Comparison of ENCODE assay signal across 9 cellular contexts in the genomic region with DNA sequence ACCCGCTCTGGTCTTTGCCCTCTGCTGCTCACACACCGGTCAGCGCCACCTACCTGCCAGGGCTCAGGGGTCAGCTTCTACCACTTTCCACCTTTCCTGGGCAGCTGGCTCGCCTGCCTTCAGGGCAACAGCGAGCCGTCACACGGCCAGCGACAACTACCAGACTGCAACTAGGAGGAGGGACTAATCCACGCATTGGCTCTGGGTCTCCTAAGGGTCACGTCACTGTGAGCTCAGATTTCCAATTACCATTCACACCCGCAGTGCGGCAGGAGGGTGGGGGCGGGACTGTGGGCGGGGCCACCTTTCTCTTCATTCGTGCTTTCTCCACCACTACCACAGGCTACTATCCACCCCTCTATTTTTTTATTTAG. TPM values are rescaled to one million over a fixed set of nuclear protein-coding genes. Genes with fewer than 3 reads are reported as not detected.
DNase-seq lines count a peak whose midpoint lies in the region; ATAC-seq and TF ChIP-seq lines count a peak whose summit lies in the region.
"Had no signal": no experiment of that assay in that cellular context is flagged by ENCODE, and none has a peak within 500 bp of the region (broad histone marks: within the 10 kb centered on the region; RNA-seq: fewer than 3 reads in every experiment).

Gene BEX5, minus strand, starts transcription at position 172 of the 374 bp plus-strand sequence. CDS start 1,712 bp downstream, outside the sequence.

- DNase-seq in HEK293T (ENCODE audit: extremely low spot score) (peak; percentile 81), NCI-H1436 treated with DMSO at 0.1 percent for 48 hours (lab: John Stamatoyannopoulos, UW) (peak; percentile 53), lung (ENCODE audit: low spot score) (peak; percentile 64), NCI-H226 (no peak)
- DNase-seq in activated CD4-positive, alpha-beta T cell treated with anti-CD3 and anti-CD28 coated beads for 48 hours = peak; percentile 56
- DNase-seq in stimulated activated CD8-positive, alpha-beta memory T cell treated with anti-CD3 and anti-CD28 coated beads, Interleukin-2, amount 100 ng/mL, for 48 hours (ENCODE audit: low read depth in 2 of 2) = peak; percentile 8 to 9

- ATAC-seq in lung (ENCODE audit: insufficient read depth, low FRiP score) = peak; percentile 93

- no peaks in the 10 kb centered on the region for H3K9me3 Mint-ChIP-seq in dendritic cell treated with granulocyte-macrophage colony-stimulating factor and Interleukin-4, amounts not matched to agents 40 ng/mL and 50 ng/mL, for 4 days

- peak within 1 kb of the TSS; percentile 59; the same call in 1 of the 2 replicates for H3K9ac ChIP-seq in ES-I3 (ENCODE audit: low read depth, low read length)

- no peak within 1 kb of the TSS for H3K27ac Mint-ChIP-seq in dendritic cell treated with granulocyte-macrophage colony-stimulating factor and Interleukin-4, amounts not matched to agents 40 ng/mL and 50 ng/mL, for 4 days

- H3K27me3 Mint-ChIP-seq in dendritic cell treated with granulocyte-macrophage colony-stimulating factor and Interleukin-4, amounts not matched to agents 40 ng/mL and 50 ng/mL, for 4 days = peaks cover 27% of the 10 kb centered on the region

- H3K9me3 ChIP-seq in ES-I3 (ENCODE audit: control insufficient read depth, insufficient read depth, low read length) = no peaks in the 10 kb centered on the region
- H3K9me3 ChIP-seq in lung (ENCODE audit: control insufficient read depth in 2 of 2, insufficient read depth in 1 of 2, low read length in 1 of 2) = peaks cover 0 to 7% of the 10 kb centered on the region in 2 donors
- H3K9me3 ChIP-seq: SJSA1 had no signal

- POLR2A ChIA-PET in HEK293T (lab: Yijun Ruan, JAX) = no interaction called here

- peaks cover 14% of the 10 kb centered on the region for H3K4me1 Mint-ChIP-seq in dendritic cell treated with granulocyte-macrophage colony-stimulating factor and Interleukin-4, amounts not matched to agents 40 ng/mL and 50 ng/mL, for 4 days (ENCODE audit: low read depth)

- H3K27ac ChIP-seq in lung (ENCODE audit: low read depth in 1 of 2, low read length in 1 of 2) = peak within 1 kb of the TSS in 1 of 2 donors; percentile 68
- H3K27ac ChIP-seq: SJSA1 had no signal

- H3K4me3 Mint-ChIP-seq in dendritic cell treated with granulocyte-macrophage colony-stimulating factor and Interleukin-4, amounts not matched to agents 40 ng/mL and 50 ng/mL, for 4 days = peak within 1 kb of the TSS; percentile 78

- no peaks in the 10 kb centered on the region for H3K36me3 Mint-ChIP-seq in dendritic cell treated with granulocyte-macrophage colony-stimulating factor and Interleukin-4, amounts not matched to agents 40 ng/mL and 50 ng/mL, for 4 days (ENCODE audit: low read depth)

- H3K36me3 ChIP-seq in ES-I3 (ENCODE audit: insufficient read depth, low read length) (no peaks in the 10 kb centered on the region), lung (ENCODE audit: control insufficient read depth in 2 of 2, insufficient read depth in 2 of 2, low read length in 2 of 2) (no peaks in the 10 kb centered on the region)
- H3K36me3 ChIP-seq: SJSA1 had no signal

- CTCF ChIA-PET in HEK293T (lab: Yijun Ruan, JAX) = no interaction called here

- intact Hi-C loops in dendritic cell treated with granulocyte-macrophage colony-stimulating factor and Interleukin-4, amounts not matched to agents 40 ng/mL and 50 ng/mL, for 4 days (cut with micrococcal nuclease) = no loop called here

- no peaks in the 10 kb centered on the region for H3K4me1 ChIP-seq in ES-I3 (ENCODE audit: insufficient read depth, low read length)
- no peaks in the 10 kb centered on the region for H3K4me1 ChIP-seq in lung (ENCODE audit: control insufficient read depth in 2 of 2, insufficient read depth in 2 of 2, low read length in 2 of 2)
- H3K4me1 ChIP-seq: SJSA1 had no signal

- no peak for TF ChIP-seq CTCF in lung (IDR thresholded peaks at IDR 0.05; ENCODE audit: control extremely low read depth, extremely low read depth)

- no peaks in the 10 kb centered on the region for H3K27me3 ChIP-seq in lung (ENCODE audit: control insufficient read depth, insufficient read depth)
- H3K27me3 ChIP-seq: SJSA1 had no signal

- H3K4me3 ChIP-seq in lung = peak within 1 kb of the TSS; percentile 41
- H3K4me3 ChIP-seq: SJSA1 had no signal

- WGBS in lung, 2 donors = 0 to 21% methylated on average over 15 of the region's 15 CpGs

TF ChIP-seq in HEK293T, 16 proteins besides CTCF, POLR2A, EP300 and RAD21:
- TF ChIP-seq FOXM1 (IDR thresholded peaks at IDR 0.05; ENCODE audit: borderline replicate concordance) = no peak
- 0 out of 2 replicates have a peak, but pooled peaks have one; percentile 26 for TF ChIP-seq L3MBTL2 (conservative IDR thresholded peaks at IDR 0.05)
TF ChIP-seq in HEK293T: peak in this region for 1.

RNA-seq across cellular contexts. Expression of gene BEX5, which starts in this region (rescaled TPM):
- total RNA-seq in lung = 1 to 10 TPM; 1.9 to 8.8 TPM
- 10 to 100 TPM in 1 of 2 donors, 1 to 10 TPM in 1; 4.9 to 11.7 TPM for polyA plus RNA-seq in lung
- total RNA-seq: SJSA1 had no signal
